Comparison of ENCODE assay signal across 18 cellular contexts in genomic region chr4:154367659-154368058, GRCh38.
DNase-seq lines count a peak whose midpoint lies in the region; ATAC-seq and TF ChIP-seq lines count a peak whose summit lies in the region.
"Had no signal": no experiment of that assay in that cellular context is flagged by ENCODE, and none has a peak within 500 bp of the region (broad histone marks: within the 10 kb centered on the region; RNA-seq: fewer than 3 reads in every experiment).

No MANE protein-coding gene starts in this region.

- H3K9ac ChIP-seq in smooth muscle cell (ENCODE audit: low read depth) = no peak overlapping the region

- peaks cover 5% of the 10 kb centered on the region for H3K27me3 ChIP-seq in smooth muscle cell (ENCODE audit: low read depth)
- H3K27me3 ChIP-seq: gastroesophageal sphincter had no signal

- TF ChIP-seq CTCF in smooth muscle cell (IDR thresholded peaks at IDR 0.05; ENCODE audit: borderline replicate concordance, insufficient read depth, poor library complexity, severe bottlenecking) = no peak

- no peaks in the 10 kb centered on the region for H3F3A ChIP-seq in smooth muscle cell (ENCODE audit: low read depth)

- peaks cover 12% of the 10 kb centered on the region for H3K4me1 Mint-ChIP-seq in T-helper 2 cell treated with Interferon-gamma antibody and Interleukin-4, amounts not matched to agents 5 μg/mL and 100 μg/mL, for 36 hours (ENCODE audit: low read depth)

- no peaks in the 10 kb centered on the region for H3K4me1 ChIP-seq in smooth muscle cell (ENCODE audit: low read depth)

- H3K36me3 ChIP-seq in smooth muscle cell (ENCODE audit: low read depth) = no peaks in the 10 kb centered on the region
- H3K36me3 ChIP-seq: gastroesophageal sphincter had no signal

- H3K4me2 ChIP-seq in smooth muscle cell = no peak overlapping the region

- peaks cover 24% of the 10 kb centered on the region for H3K27me3 Mint-ChIP-seq in T-helper 2 cell treated with Interferon-gamma antibody and Interleukin-4, amounts not matched to agents 5 μg/mL and 100 μg/mL, for 36 hours (ENCODE audit: low read depth)

- no peaks in the 10 kb centered on the region for H4K20me1 ChIP-seq in smooth muscle cell (ENCODE audit: low read depth)

- no peaks in the 10 kb centered on the region for H3K9me3 ChIP-seq in smooth muscle cell (replicated peaks; ENCODE audit: low read depth)
- H3K9me3 ChIP-seq: gastroesophageal sphincter had no signal

- no peak overlapping the region for H3K27ac ChIP-seq in smooth muscle cell (ENCODE audit: low read depth)
- H3K27ac ChIP-seq: skin epidermis had no signal

- no peaks in the 10 kb centered on the region for H3K36me3 Mint-ChIP-seq in T-helper 2 cell treated with Interferon-gamma antibody and Interleukin-4, amounts not matched to agents 5 μg/mL and 100 μg/mL, for 36 hours (ENCODE audit: low read depth)

- DNase-seq in T-helper 2 cell treated with Interferon-gamma antibody and Interleukin-4, amounts not matched to agents 5 μg/mL and 100 μg/mL, for 36 hours (ENCODE audit: low spot score) = no peak
- no peak for DNase-seq in T-helper 2 cell
- peak; percentile 14 to 25 for DNase-seq in Kasumi-1 (lab: John Stamatoyannopoulos, UW)
- no peak for DNase-seq in smooth muscle cell (lab: John Stamatoyannopoulos, UW; ENCODE audit: unreplicated experiment)
- no peak for DNase-seq in stimulated activated naive CD4-positive, alpha-beta T cell (lab: John Stamatoyannopoulos, UW)
- no peak for DNase-seq in SHP77 treated with DMSO at 0.1 percent for 48 hours (lab: John Stamatoyannopoulos, UW)
- DNase-seq: activated T-cell treated with anti-CD3 and anti-CD28 coated beads, Interleukin-2, amount 50 U/mL, for 1 hour; DMS153; effector memory CD4-positive, alpha-beta T cell; NCI-H1048; NCI-H510A treated with DMSO at 0.1 percent for 48 hours; trophoblast cell had no signal

- peak overlapping the region; percentile 51 for H3K4me3 Mint-ChIP-seq in T-helper 2 cell treated with Interferon-gamma antibody and Interleukin-4, amounts not matched to agents 5 μg/mL and 100 μg/mL, for 36 hours
- H3K4me3 Mint-ChIP-seq: neural crest cell had no signal

- peak overlapping the region; percentile 7 for H3K27ac Mint-ChIP-seq in T-helper 2 cell treated with Interferon-gamma antibody and Interleukin-4, amounts not matched to agents 5 μg/mL and 100 μg/mL, for 36 hours

- no peaks in the 10 kb centered on the region for H3K79me2 ChIP-seq in smooth muscle cell (ENCODE audit: low read depth)

- peak overlapping the region; percentile 26 for H2AFZ ChIP-seq in smooth muscle cell (ENCODE audit: low read depth)

- WGBS in smooth muscle cell (ENCODE audit: low lambda C conversion rate) = 93% methylated on average over 2 of the region's 2 CpGs

- no peak overlapping the region for H3K4me3 ChIP-seq in smooth muscle cell
- H3K4me3 ChIP-seq: gastroesophageal sphincter, skin epidermis had no signal

- H3K9me3 Mint-ChIP-seq in T-helper 2 cell treated with Interferon-gamma antibody and Interleukin-4, amounts not matched to agents 5 μg/mL and 100 μg/mL, for 36 hours = no peaks in the 10 kb centered on the region
- H3K9me3 Mint-ChIP-seq: neural crest cell had no signal

- peak; percentile 38 for ATAC-seq in HG02678 (IDR thresholded peaks at IDR 0.05; ENCODE audit: unreplicated experiment)
- no peak for ATAC-seq in HG03565 (IDR thresholded peaks at IDR 0.05; ENCODE audit: unreplicated experiment)
- ATAC-seq: Right ventricle myocardium inferior had no signal

Comparison
In these comparisons a context has a peak if more than half of its experiments do, and no peak if none do; other contexts are left out.
1. DNase-seq: peak in Kasumi-1 (2 of 2); none in T-helper 2 cell treated with Interferon-gamma antibody and Interleukin-4, amounts not matched to agents 5 μg/mL and 100 μg/mL, for 36 hours (single experiment), T-helper 2 cell (0 of 5), smooth muscle cell (single experiment), stimulated activated naive CD4-positive, alpha-beta T cell (0 of 6) and SHP77 treated with DMSO at 0.1 percent for 48 hours (single experiment).